ENCODE assay signal across 12 cellular contexts in genomic region chr1:219952361-219952760, GRCh38. TPM values are rescaled to one million over a fixed set of nuclear protein-coding genes. Genes with fewer than 3 reads are reported as not detected.
"Had no signal": no experiment of that assay in that cellular context is flagged by ENCODE, and none has a peak within 500 bp of the region (broad histone marks: within the 10 kb centered on the region; RNA-seq: fewer than 3 reads in every experiment).

No MANE protein-coding gene starts in this region.

- H3K4me2 ChIP-seq: GM23338 had no signal

- H3K36me3 ChIP-seq: HAP-1 had no signal

- H3K4me3 ChIP-seq: GM23248, GM23338, HAP-1 had no signal

- H3K9ac ChIP-seq: GM23248 had no signal

- H3K9me3 ChIP-seq: HAP-1 had no signal

- ATAC-seq: GM23338, HCT116 had no signal

- H3K4me1 ChIP-seq: HAP-1 had no signal

- FAIRE-seq: H1, H54 had no signal

- DNase-seq: GM23248, GOT3, H7, H9, HCEC 1CT, HFFc6 had no signal

- H2AFZ ChIP-seq: GM23248, GM23338 had no signal

- H3K27ac ChIP-seq: GM23248 had no signal

RNA-seq across cellular contexts. Expression of gene SLC30A10, which starts 24.0 kb away (rescaled TPM):
- total RNA-seq: GM23248, H4, HFFc6 had no signal
- polyA plus RNA-seq: GM23248 had no signal
